In genomic region chr10:32954080-32954479, GRCh38 we compare ENCODE assay signal across 9 cellular contexts. TPM values are rescaled to one million over a fixed set of nuclear protein-coding genes. Genes with fewer than 3 reads are reported as not detected.
A peak's percentile ranks its signal among the peaks of the same experiment; 100 is the strongest.
DNase-seq lines count a peak whose midpoint lies in the region; ATAC-seq and TF ChIP-seq lines count a peak whose summit lies in the region.
"Had no signal": no experiment of that assay in that cellular context is flagged by ENCODE, and none has a peak within 500 bp of the region (broad histone marks: within the 10 kb centered on the region; RNA-seq: fewer than 3 reads in every experiment).

No MANE protein-coding gene starts in this region.

- peaks cover 27% of the 10 kb centered on the region for H3F3A ChIP-seq in SK-N-SH (replicated peaks; ENCODE audit: insufficient read depth)

- peaks cover 85% of the 10 kb centered on the region for H4K20me1 ChIP-seq in SK-N-SH (ENCODE audit: insufficient read depth)

- H3K9me3 Mint-ChIP-seq in activated B cell treated with CpG ODN at 0.5 μM for 24 hours, result no peaks in the 10 kb centered on the region

- H3K4me1 Mint-ChIP-seq in activated B cell treated with CpG ODN at 0.5 μM for 24 hours, result peaks cover 74% of the 10 kb centered on the region

- H3K9me3 ChIP-seq in SK-N-SH, result no peaks in the 10 kb centered on the region
- H3K9me3 ChIP-seq in spleen, result no peaks in the 10 kb centered on the region

- H3K4me1 ChIP-seq in SK-N-SH (ENCODE audit: control insufficient read depth in 1 of 2, insufficient read depth in 2 of 2, low read depth in 1 of 2, low read length in 1 of 2), result peaks cover 29 to 32% of the 10 kb centered on the region in 2 experiments; a peak in 3 of 4 replicates
- H3K4me1 ChIP-seq in spleen, result peaks cover 42 to 88% (median 78%) of the 10 kb centered on the region in 6 donors

- H3K79me2 ChIP-seq in SK-N-SH (ENCODE audit: insufficient read depth), result peaks cover 93% of the 10 kb centered on the region

- H3K4me3 Mint-ChIP-seq in activated B cell treated with CpG ODN at 0.5 μM for 24 hours, result peak overlapping the region; percentile 71

- POLR2A ChIA-PET in SK-N-SH (lab: Yijun Ruan, JAX) (interaction anchor here (1.0 kb wide), 1 partner anchor 16 kb away, joined by 4 read pairs; no protein-coding TSS in a partner anchor), activated B cell treated with CpG ODN at 0.5 μM for 24 hours (lab: Charles Lee) (interaction anchor here (0.6 kb wide), 1 partner anchor 26 kb away, joined by 5 read pairs; no protein-coding TSS in a partner anchor)

- H3K27me3 Mint-ChIP-seq in activated B cell treated with CpG ODN at 0.5 μM for 24 hours, result no peaks in the 10 kb centered on the region

- ATAC-seq in SK-N-SH treated with all-trans-retinoic acid at 6 μM for 48 hours (no peak), activated B cell treated with CpG ODN at 0.5 μM for 24 hours (ENCODE audit: low read depth) (no peak), HG02884 (IDR thresholded peaks at IDR 0.05; ENCODE audit: unreplicated experiment) (no peak)

- H3K27ac ChIP-seq in SK-N-SH (ENCODE audit: low read depth in 2 of 2, low read length in 1 of 2) (peak overlapping the region; percentile 10 to 34; a peak in 1 of 4 replicates), spleen (peak overlapping the region in 5 of 8 donors; percentile 12 to 95 (median 94))

- peaks cover 12 to 22% of the 10 kb centered on the region in 2 experiments for H3K36me3 ChIP-seq in SK-N-SH (replicated peaks in 1 of 2; ENCODE audit: control insufficient read depth in 1 of 2, insufficient read depth in 2 of 2, low read length in 1 of 2)
- no peaks in the 10 kb centered on the region for H3K36me3 ChIP-seq in spleen

- H3K4me2 ChIP-seq in SK-N-SH, result peak overlapping the region; percentile 78

- intact Hi-C loops in activated B cell treated with CpG ODN at 0.5 μM for 24 hours (cut with micrococcal nuclease), result loop anchor here (10.0 kb wide), 1 partner anchor 1189 kb away; no protein-coding TSS in a partner anchor
- intact Hi-C loops in spleen (cut with DNase I; ENCODE audit: low total_unique reads), result no loop called here

- no peak for TF ChIP-seq RAD21 in SK-N-SH (IDR thresholded peaks at IDR 0.05; ENCODE audit: low read length)

- H3K36me3 Mint-ChIP-seq in activated B cell treated with CpG ODN at 0.5 μM for 24 hours (ENCODE audit: low read depth), result peaks cover 7% of the 10 kb centered on the region

- H3K4me3 ChIP-seq in SK-N-SH (ENCODE audit: low read depth in 2 of 2, low read length in 1 of 2), result peak overlapping the region in 1 of 2 experiments; percentile 77; a peak in 2 of 4 replicates
- peak overlapping the region; percentile 85 for H3K4me3 ChIP-seq in fibroblast of pulmonary artery (replicated peaks; ENCODE audit: low read depth, low read length)
- peak overlapping the region in 1 of 8 donors; percentile 75 for H3K4me3 ChIP-seq in spleen

- CTCF ChIA-PET in SK-N-SH (lab: Yijun Ruan, JAX), result interaction anchor here (1.4 kb wide), 1 partner anchor 31 kb away, joined by 3 read pairs; no protein-coding TSS in a partner anchor
- CTCF ChIA-PET in activated B cell treated with CpG ODN at 0.5 μM for 24 hours (lab: Charles Lee), result interaction anchor here (1.1 kb wide), 1 partner anchor 55 kb away, joined by 3 read pairs; no protein-coding TSS in a partner anchor

- peak overlapping the region; percentile 87; the same call in 1 of the 2 replicates for H3K9ac ChIP-seq in SK-N-SH

- H2AFZ ChIP-seq in SK-N-SH (ENCODE audit: low read depth), result no peak overlapping the region

- DNase-seq in SK-N-SH (no peak), activated B cell treated with CpG ODN at 0.5 μM for 24 hours (no peak), fibroblast of pulmonary artery (ENCODE audit: low read depth) (no peak), spleen (no peak), SKM-1 (lab: John Stamatoyannopoulos, UW; ENCODE audit: unreplicated experiment) (no peak)
- DNase-seq in stimulated activated CD4-positive, alpha-beta T cell treated with anti-CD3 and anti-CD28 coated beads, Interleukin-2, amount 100 ng/mL, for 24 hours, result no peak
- DNase-seq: NCI-H1436 had no signal

- H3K27me3 ChIP-seq in SK-N-SH (ENCODE audit: insufficient read depth) (no peaks in the 10 kb centered on the region), spleen (replicated peaks in 1 of 7) (no peaks in the 10 kb centered on the region)

- no peaks in the 10 kb centered on the region for H3K9me2 ChIP-seq in SK-N-SH

- no peak for TF ChIP-seq EP300 in SK-N-SH (IDR thresholded peaks at IDR 0.05; ENCODE audit: borderline replicate concordance in 1 of 2, low read depth in 1 of 2, low read length in 1 of 2)

- TF ChIP-seq POLR2A in spleen (IDR thresholded peaks at IDR 0.05), result no peak

- TF ChIP-seq CTCF in SK-N-SH (IDR thresholded peaks at IDR 0.05), result no peak
- no peak for TF ChIP-seq CTCF in activated B cell treated with CpG ODN at 0.5 μM for 24 hours (IDR thresholded peaks at IDR 0.05)
- TF ChIP-seq CTCF in fibroblast of pulmonary artery (IDR thresholded peaks at IDR 0.05; ENCODE audit: low read length, missing control alignments), result no peak
- TF ChIP-seq CTCF in spleen (IDR thresholded peaks at IDR 0.05 in 8 of 11, conservative IDR thresholded peaks at IDR 0.05 in 3 of 11), result no peak

- H3K27ac Mint-ChIP-seq in activated B cell treated with CpG ODN at 0.5 μM for 24 hours, result peak overlapping the region; percentile 73

TF ChIP-seq in SK-N-SH, 30 proteins besides CTCF, POLR2A, EP300 and RAD21:
- no peak for TF ChIP-seq RFX5 (IDR thresholded peaks at IDR 0.05; ENCODE audit: low read length)
- no peak for TF ChIP-seq FOXJ3 (CRISPR knock-in tag; IDR thresholded peaks at IDR 0.05)
- no peak for TF ChIP-seq POLR2AphosphoS5 (IDR thresholded peaks at IDR 0.05; ENCODE audit: low read depth, low read length)
- TF ChIP-seq TEAD4 (IDR thresholded peaks at IDR 0.05; ENCODE audit: borderline replicate concordance, insufficient read depth), result no peak
- TF ChIP-seq USF2 (IDR thresholded peaks at IDR 0.05; ENCODE audit: borderline replicate concordance, low read depth, low read length), result no peak

TF ChIP-seq in SK-N-SH treated with all-trans-retinoic acid at 6 μM for 48 hours, 23 proteins besides CTCF, POLR2A, EP300 and RAD21:
- TF ChIP-seq BACH2 (CRISPR knock-in tag; IDR thresholded peaks at IDR 0.05; ENCODE audit: borderline replicate concordance), result no peak
- TF ChIP-seq OSR1 (CRISPR knock-in tag; IDR thresholded peaks at IDR 0.05), result no peak
- TF ChIP-seq TSHZ2 (CRISPR knock-in tag; IDR thresholded peaks at IDR 0.05), result no peak
- TF ChIP-seq CSDC2 (CRISPR knock-in tag; IDR thresholded peaks at IDR 0.05), result no peak
- TF ChIP-seq ISL1 (CRISPR knock-in tag; IDR thresholded peaks at IDR 0.05), result no peak
- no peak for TF ChIP-seq ZNF70 (CRISPR knock-in tag; IDR thresholded peaks at IDR 0.05)

RNA-seq across cellular contexts. Expression of gene ITGB1, which starts 4.0 kb away (rescaled TPM):
- polyA plus RNA-seq in SK-N-SH (2012; rRNA removed) (666 and 846 TPM in 2 replicates), spleen (10 to 100 TPM; 31.5 to 65.3 (median 54.3) TPM)
- polyA plus RNA-seq in SK-N-SH (2012; cell fraction: cytosol; rRNA removed), result 1,012 and 1,342 TPM in 2 replicates
- 162 and 438 TPM in 2 replicates for polyA plus RNA-seq in SK-N-SH (2012; cell fraction: nucleus; rRNA removed)
- total RNA-seq in activated B cell treated with CpG ODN at 0.5 μM for 24 hours (80.3 and 87.4 TPM in 2 replicates), spleen (100 to 1,000 TPM; 242 to 555 (median 365) TPM)
